In genomic region chr2:95992520-95993272, GRCh38 we compare ENCODE assay signal across 8 cellular contexts. TPM values are rescaled to one million over a fixed set of nuclear protein-coding genes. Genes with fewer than 3 reads are reported as not detected.
DNase-seq lines count a peak whose midpoint lies in the region; ATAC-seq and TF ChIP-seq lines count a peak whose summit lies in the region.
"Not testable (repeated sequence)": the region's sequence is repeated elsewhere in the genome, so short reads cannot be mapped to it uniquely, and the experiment has no call there.

No MANE protein-coding gene starts in this region.

- peak overlapping the region; percentile 82 for H3K4me3 Mint-ChIP-seq in activated naive CD4-positive, alpha-beta T cell treated with anti-CD3 and anti-CD28 coated beads, Interleukin-2, amount 50 U/mL, for 24 hours

- H3K79me1 ChIP-seq in mesenchymal stem cell (replicated peaks; ENCODE audit: low read length, poor library complexity, severe bottlenecking) = not testable (repeated sequence)

- ATAC-seq in GM19035 (IDR thresholded peaks at IDR 0.05; ENCODE audit: unreplicated experiment) (peak; percentile 51), HG03139 (IDR thresholded peaks at IDR 0.05; ENCODE audit: unreplicated experiment) (peak; percentile 51)

- not testable (repeated sequence) for H2BK5ac ChIP-seq in mesenchymal stem cell (ENCODE audit: low read depth, low read length, poor library complexity, severe bottlenecking)

- H3K14ac ChIP-seq in mesenchymal stem cell (ENCODE audit: low read length in 2 of 2) = peak overlapping the region in 1 of 2 experiments; percentile 96

- H3K27ac Mint-ChIP-seq in activated naive CD4-positive, alpha-beta T cell treated with anti-CD3 and anti-CD28 coated beads, Interleukin-2, amount 50 U/mL, for 24 hours = peak overlapping the region; percentile 20

- H3K9ac ChIP-seq in fibroblast of lung (ENCODE audit: insufficient read depth, low read length) (peak overlapping the region; percentile 39), mesenchymal stem cell (ENCODE audit: low read length) (peak overlapping the region; percentile 90)

- H3K79me2 ChIP-seq in fibroblast of lung (ENCODE audit: control insufficient read depth, insufficient read depth, low read length) = not testable (repeated sequence)

- H2AFZ ChIP-seq in fibroblast of lung (ENCODE audit: low read length) (peak overlapping the region; percentile 80), mesenchymal stem cell (ENCODE audit: low read depth, low read length) (peak overlapping the region; percentile 92)

- H3K9me3 Mint-ChIP-seq in activated naive CD4-positive, alpha-beta T cell treated with anti-CD3 and anti-CD28 coated beads, Interleukin-2, amount 50 U/mL, for 24 hours = not testable (repeated sequence)

- in situ Hi-C loops in SK-MEL-5 (cut with HindIII; ENCODE audit: low pct_unique_long_range_greater_than_20kb, low sequenced_read_pairs) = not testable (repeated sequence)

- H2BK12ac ChIP-seq in mesenchymal stem cell (ENCODE audit: low read length in 2 of 2) = peak overlapping the region in 1 of 2 experiments; percentile 25

- peak; percentile 65 to 66 for TF ChIP-seq CTCF in fibroblast of lung (conservative IDR thresholded peaks at IDR 0.05 in 1 of 2, IDR thresholded peaks at IDR 0.05 in 1 of 2; ENCODE audit: low read depth in 1 of 2, low read length in 2 of 2)

- not testable (repeated sequence) for H2AK5ac ChIP-seq in mesenchymal stem cell (ENCODE audit: low read length, severe bottlenecking)

- H2BK120ac ChIP-seq in mesenchymal stem cell (ENCODE audit: low read depth, low read length) = not testable (repeated sequence)

- H3K36me3 ChIP-seq in fibroblast of lung (ENCODE audit: control insufficient read depth, insufficient read depth, low read length); mesenchymal stem cell (ENCODE audit: control insufficient read depth in 1 of 2, insufficient read depth in 2 of 2, low read depth in 1 of 2, low read length in 2 of 2): not testable (repeated sequence)

- H3K27ac ChIP-seq in fibroblast of lung (ENCODE audit: insufficient read depth, low read length) (peak overlapping the region; percentile 52), mesenchymal stem cell (ENCODE audit: low read length, poor library complexity, severe bottlenecking) (peak overlapping the region; percentile 64)

- not testable (repeated sequence) for H2BK15ac ChIP-seq in mesenchymal stem cell (ENCODE audit: low read depth, poor library complexity, severe bottlenecking)

- peak overlapping the region; percentile 70 for H4K91ac ChIP-seq in mesenchymal stem cell (ENCODE audit: low read length)

- H3K4me3 ChIP-seq in fibroblast of lung (replicated peaks in 1 of 4; ENCODE audit: control extremely low read depth in 1 of 4, insufficient read depth in 1 of 4, low read depth in 3 of 4, low read length in 4 of 4) = peak overlapping the region; percentile 39 to 68 (median 50)
- peak overlapping the region; percentile 60 to 80 for H3K4me3 ChIP-seq in mesenchymal stem cell (ENCODE audit: insufficient read depth in 1 of 2, low read depth in 1 of 2, low read length in 2 of 2)

- H4K8ac ChIP-seq in mesenchymal stem cell (ENCODE audit: low read length) = peak overlapping the region; percentile 59

- not testable (repeated sequence) for H3K4me1 Mint-ChIP-seq in activated naive CD4-positive, alpha-beta T cell treated with anti-CD3 and anti-CD28 coated beads, Interleukin-2, amount 50 U/mL, for 24 hours

- H3K4me2 ChIP-seq in fibroblast of lung (ENCODE audit: extremely low read depth, insufficient read depth, low read length) (peak overlapping the region; percentile 83), mesenchymal stem cell (ENCODE audit: low read length, poor library complexity, severe bottlenecking) (peak overlapping the region; percentile 92)

- not testable (repeated sequence) for H3K4me1 ChIP-seq in fibroblast of lung (ENCODE audit: control insufficient read depth, extremely low read depth, insufficient read depth, low read length); mesenchymal stem cell (ENCODE audit: control insufficient read depth, insufficient read depth, low read depth, low read length)

- WGBS in mesenchymal stem cell = 0% methylated on average over 12 of the region's 34 CpGs

- DNase-seq in Ammon's horn (ENCODE audit: low spot score) (peak; percentile 32), SK-MEL-5 (ENCODE audit: low read depth, low spot score) (peak; percentile 56), fibroblast of lung (ENCODE audit: low read depth in 2 of 2) (peak; percentile 53 to 58), mesenchymal stem cell (peak; percentile 65)
- peak; percentile 22 for DNase-seq in stimulated activated CD4-positive, alpha-beta T cell treated with anti-CD3 and anti-CD28 coated beads, Interleukin-2, amount 100 ng/mL, for 4 hours (ENCODE audit: low read depth)

- H3K18ac ChIP-seq in mesenchymal stem cell (ENCODE audit: low read depth in 1 of 2, low read length in 2 of 2) = peak overlapping the region; percentile 52 to 90

- not testable (repeated sequence) for H4K20me1 ChIP-seq in fibroblast of lung (ENCODE audit: control insufficient read depth, extremely low read depth, insufficient read depth, low read length)

- not testable (repeated sequence) for H3K27me3 ChIP-seq in fibroblast of lung (ENCODE audit: control insufficient read depth, insufficient read depth, low read length); mesenchymal stem cell (ENCODE audit: control insufficient read depth in 1 of 2, insufficient read depth in 1 of 2, low read length in 2 of 2)

- not testable (repeated sequence) for H3K27me3 Mint-ChIP-seq in activated naive CD4-positive, alpha-beta T cell treated with anti-CD3 and anti-CD28 coated beads, Interleukin-2, amount 50 U/mL, for 24 hours

- H3K23ac ChIP-seq in mesenchymal stem cell (ENCODE audit: low read length in 2 of 2) = peak overlapping the region in 1 of 2 experiments; percentile 69

- not testable (repeated sequence) for H3K9me3 ChIP-seq in fibroblast of lung (ENCODE audit: control insufficient read depth, insufficient read depth, low read depth, low read length); mesenchymal stem cell (ENCODE audit: control insufficient read depth, low read length)

- H3K36me3 Mint-ChIP-seq in activated naive CD4-positive, alpha-beta T cell treated with anti-CD3 and anti-CD28 coated beads, Interleukin-2, amount 50 U/mL, for 24 hours = not testable (repeated sequence)

- peak overlapping the region; percentile 66 to 82 for H3K4ac ChIP-seq in mesenchymal stem cell (ENCODE audit: low read depth in 1 of 2, low read length in 2 of 2)

RNA-seq across cellular contexts. Expression of gene ANKRD36C, which starts 1.1 kb away (rescaled TPM):
- 5.2 and 5.8 TPM in 2 replicates for total RNA-seq in SK-MEL-5 (2014; rRNA removed; shearing (Covaris generic))
- polyA plus RNA-seq in SK-MEL-5 (2015; cell fraction: cytosol; rRNA removed) = 0.30 and 1.8 TPM in 2 replicates
- 8.1 and 11.3 TPM in 2 replicates for polyA plus RNA-seq in SK-MEL-5 (2015; cell fraction: nucleus; rRNA removed)
- 31.1 and 32.9 TPM in 2 replicates for total RNA-seq in fibroblast of lung
- 1.9 and 3.9 TPM in 2 replicates for polyA plus RNA-seq in fibroblast of lung
- polyA plus RNA-seq in fibroblast of lung (2012) = 1.3 and 2.7 TPM in 2 replicates
- polyA minus RNA-seq in fibroblast of lung (ENCODE audit: low replicate concordance) = 0.94 and 2.4 TPM in 2 replicates
- 3.0 TPM for polyA plus RNA-seq in mesenchymal stem cell (2013, experiment 1 of 2)
- polyA plus RNA-seq in mesenchymal stem cell (2013, experiment 2 of 2) = 2.8 TPM

RNA-seq across cellular contexts. Expression of gene GPAT2, which starts 42.0 kb away (rescaled TPM):
- total RNA-seq in SK-MEL-5 (2014; rRNA removed; shearing (Covaris generic)) = not detected in 2 replicates
- polyA plus RNA-seq in SK-MEL-5 (2015; cell fraction: cytosol; rRNA removed) = not detected in 2 replicates
- polyA plus RNA-seq in SK-MEL-5 (2015; cell fraction: nucleus; rRNA removed) = not detected in 2 replicates
- total RNA-seq in fibroblast of lung = 2.8 and 3.9 TPM in 2 replicates
- 1.1 and 3.5 TPM in 2 replicates for polyA plus RNA-seq in fibroblast of lung
- 1.9 and 7.2 TPM in 2 replicates for polyA plus RNA-seq in fibroblast of lung (2012)
- 1.8 and 4.8 TPM in 2 replicates for polyA minus RNA-seq in fibroblast of lung (ENCODE audit: low replicate concordance)
- polyA plus RNA-seq in mesenchymal stem cell (2013, experiment 1 of 2) = not detected
- polyA plus RNA-seq in mesenchymal stem cell (2013, experiment 2 of 2) = not detected

Comparison
In these comparisons a context has a peak if more than half of its experiments do, and no peak if none do; other contexts are left out.
1. Peak in every context shown above with its lines: DNase-seq, ATAC-seq, H3K4me3 ChIP-seq and H3K27ac ChIP-seq.